Comparison of ENCODE assay signal across 8 cellular contexts in the genomic region with DNA sequence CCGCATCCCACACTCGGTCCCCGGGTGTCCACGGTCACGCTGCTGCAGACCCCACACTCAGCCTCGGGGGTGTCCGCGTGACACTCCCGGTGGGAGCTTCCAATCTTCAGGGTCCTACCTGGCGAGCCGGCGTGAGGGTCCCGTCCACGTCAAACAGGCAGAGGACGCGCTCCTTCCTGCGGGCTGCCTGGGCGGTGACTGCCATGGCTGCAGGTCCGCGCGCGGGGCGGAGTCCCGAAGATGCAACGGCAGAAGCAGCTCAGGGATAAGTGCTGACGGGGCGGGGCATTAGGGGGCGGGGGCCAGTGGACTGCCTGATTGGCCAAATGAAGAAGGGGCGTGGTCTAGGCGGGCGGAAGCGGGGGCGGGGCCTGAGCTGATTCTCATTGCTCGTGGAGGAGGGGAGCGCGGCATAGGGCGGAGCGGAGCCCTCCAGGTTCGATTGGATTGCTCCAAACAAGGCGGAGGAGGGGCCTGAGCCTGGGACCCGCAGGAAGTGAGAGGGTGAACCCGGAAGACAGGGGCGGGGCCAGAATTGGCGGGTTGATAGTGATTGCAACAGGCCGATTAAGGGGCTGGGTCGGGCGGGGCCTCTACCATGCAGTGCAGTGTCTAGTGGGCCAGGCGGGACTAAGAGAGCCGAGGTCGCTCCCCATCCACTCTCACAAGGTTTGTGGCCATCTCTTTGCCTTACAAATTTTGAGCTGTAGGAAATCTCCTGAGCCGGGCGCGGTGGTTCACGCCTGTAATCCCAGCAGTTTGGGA.
DNase-seq lines count a peak whose midpoint lies in the region; ATAC-seq lines count a peak whose summit lies in the region.

Gene PMM1 (minus strand): TSS at position 240 of the 765 bp plus-strand sequence. CDS start 35 bp downstream, at position 205.

- ATAC-seq in GM19023 (IDR thresholded peaks at IDR 0.05; ENCODE audit: unreplicated experiment), result peak; percentile 88
- peak; percentile 93 for ATAC-seq in HG03280 (IDR thresholded peaks at IDR 0.05; ENCODE audit: unreplicated experiment)

- DNase-seq in AG08396 (ENCODE audit: low spot score) (peak; percentile 99), NCI-H345 treated with DMSO at 0.1 percent for 48 hours (lab: John Stamatoyannopoulos, UW; ENCODE audit: unreplicated experiment) (peak; percentile 90), iris pigment epithelial cell (ENCODE audit: low read depth) (peak; percentile 99)
- DNase-seq in activated CD4-positive, CD25-positive, alpha-beta regulatory T cell (lab: John Stamatoyannopoulos, UW), result peak; percentile 100
- peak; percentile 100 for DNase-seq in central memory CD4-positive, alpha-beta T cell
- DNase-seq in stimulated activated CD4-positive, alpha-beta T cell treated with anti-CD3 and anti-CD28 coated beads, Interleukin-12 subunit alpha, Interleukin-12 subunit beta, amount 100 ng/mL, for 24 hours (ENCODE audit: low read depth in 2 of 2), result peak; percentile 100

Comparison
In these comparisons a context has a peak if more than half of its experiments do, and no peak if none do; other contexts are left out.
1. Peak in every context shown above with its lines: DNase-seq and ATAC-seq.